11 cellular contexts compared by ENCODE assay signal in genomic region chr1:47532831-47533175, GRCh38.
DNase-seq lines count a peak whose midpoint lies in the region; ATAC-seq and TF ChIP-seq lines count a peak whose summit lies in the region.
"Had no signal": no experiment of that assay in that cellular context is flagged by ENCODE, and none has a peak within 500 bp of the region (broad histone marks: within the 10 kb centered on the region; RNA-seq: fewer than 3 reads in every experiment).

No MANE protein-coding gene starts in this region.

- no peak for TF ChIP-seq POLR2A in GM18505 (IDR thresholded peaks at IDR 0.05; ENCODE audit: borderline replicate concordance, extremely low read depth, insufficient read depth, insufficient read length)

- H3K36me3 ChIP-seq in mucosa of stomach (ENCODE audit: control insufficient read depth, insufficient read depth, low read length): no peaks in the 10 kb centered on the region
- H3K36me3 ChIP-seq in tibial artery: no peaks in the 10 kb centered on the region

- H3K27ac Mint-ChIP-seq in activated naive CD8-positive, alpha-beta T cell: no peak overlapping the region
- H3K27ac Mint-ChIP-seq in activated naive CD8-positive, alpha-beta T cell treated with anti-CD3 and anti-CD28 coated beads, Interleukin-2, amount 50 U/mL, for 24 hours: no peak overlapping the region

- TF ChIP-seq CTCF in dorsolateral prefrontal cortex (IDR thresholded peaks at IDR 0.05 in 54 of 56, conservative IDR thresholded peaks at IDR 0.05 in 2 of 56; ENCODE audit: low read depth in 1 of 56, partially characterized antibody in 56 of 56) (no peak), tibial artery (IDR thresholded peaks at IDR 0.05) (no peak)

- H3K4me1 Mint-ChIP-seq in activated naive CD8-positive, alpha-beta T cell (ENCODE audit: low read depth): peaks cover 11% of the 10 kb centered on the region
- H3K4me1 Mint-ChIP-seq in activated naive CD8-positive, alpha-beta T cell treated with anti-CD3 and anti-CD28 coated beads, Interleukin-2, amount 50 U/mL, for 24 hours: peaks cover 5% of the 10 kb centered on the region

- intact Hi-C loops in dorsolateral prefrontal cortex (cut with DNase I): loop anchor here (2.0 to 10.0 kb wide), 2 partner anchors 178 to 182 kb away; no protein-coding TSS in a partner anchor
- intact Hi-C loops in tibial artery (cut with DNase I; ENCODE audit: low total_unique reads): no loop called here

- H3K9me3 Mint-ChIP-seq in activated naive CD8-positive, alpha-beta T cell (ENCODE audit: low read depth): peaks cover 6% of the 10 kb centered on the region
- peaks cover 20% of the 10 kb centered on the region for H3K9me3 Mint-ChIP-seq in activated naive CD8-positive, alpha-beta T cell treated with anti-CD3 and anti-CD28 coated beads, Interleukin-2, amount 50 U/mL, for 24 hours

- ATAC-seq in activated naive CD8-positive, alpha-beta T cell treated with anti-CD3 and anti-CD28 coated beads, Interleukin-2, amount 50 U/mL, for 24 hours: no peak
- ATAC-seq in HG03097 (IDR thresholded peaks at IDR 0.05; ENCODE audit: low FRiP score, unreplicated experiment) (no peak), HG02840 (IDR thresholded peaks at IDR 0.05; ENCODE audit: low FRiP score, unreplicated experiment) (no peak), GM18505 (IDR thresholded peaks at IDR 0.05; ENCODE audit: unreplicated experiment) (no peak)
- ATAC-seq: A549, PC-3 had no signal

- peak overlapping the region in 28 of 59 donors; percentile 6 to 69 (median 48) for H3K27ac ChIP-seq in dorsolateral prefrontal cortex
- peak overlapping the region; percentile 74 to 83 for H3K27ac ChIP-seq in tibial artery
- H3K27ac ChIP-seq: A549 had no signal

- H3K4me3 ChIP-seq in dorsolateral prefrontal cortex (peak overlapping the region; percentile 30 to 74 (median 55)), mucosa of stomach (ENCODE audit: low read length) (no peak overlapping the region), tibial artery (peak overlapping the region; percentile 44 to 51)
- H3K4me3 ChIP-seq: A549 had no signal

- H3K4me1 ChIP-seq in mucosa of stomach (ENCODE audit: control insufficient read depth, insufficient read depth, low read length): peaks cover 12% of the 10 kb centered on the region
- H3K4me1 ChIP-seq in tibial artery: peaks cover 0 to 51% (median 26%) of the 10 kb centered on the region in 4 donors

- H3K4me3 Mint-ChIP-seq in activated naive CD8-positive, alpha-beta T cell: peak overlapping the region; percentile 81
- H3K4me3 Mint-ChIP-seq in activated naive CD8-positive, alpha-beta T cell treated with anti-CD3 and anti-CD28 coated beads, Interleukin-2, amount 50 U/mL, for 24 hours: no peak overlapping the region

- H3K9me3 ChIP-seq in mucosa of stomach (ENCODE audit: control insufficient read depth, low read length) (peaks cover 6% of the 10 kb centered on the region), tibial artery (peaks cover 0 to 10% (median 7%) of the 10 kb centered on the region in 3 donors)

- H3K27me3 ChIP-seq in dorsolateral prefrontal cortex (peaks cover 0 to 9% (median 0%) of the 10 kb centered on the region in 45 donors), mucosa of stomach (ENCODE audit: control insufficient read depth, insufficient read depth, low read length) (no peaks in the 10 kb centered on the region), tibial artery (no peaks in the 10 kb centered on the region)

- H3K36me3 Mint-ChIP-seq in activated naive CD8-positive, alpha-beta T cell: peaks cover 7% of the 10 kb centered on the region
- peaks cover 3% of the 10 kb centered on the region for H3K36me3 Mint-ChIP-seq in activated naive CD8-positive, alpha-beta T cell treated with anti-CD3 and anti-CD28 coated beads, Interleukin-2, amount 50 U/mL, for 24 hours (ENCODE audit: low read depth)

- no peak for DNase-seq in activated naive CD8-positive, alpha-beta T cell treated with anti-CD3 and anti-CD28 coated beads, Interleukin-2, amount 50 U/mL, for 24 hours
- DNase-seq in dorsolateral prefrontal cortex (no peak), tibial artery (no peak)
- DNase-seq: KG1, PC-3 had no signal

- peak overlapping the region; percentile 49 for H3K9ac ChIP-seq in mucosa of stomach (ENCODE audit: low read length)

- H3K27me3 Mint-ChIP-seq in activated naive CD8-positive, alpha-beta T cell: peaks cover 22% of the 10 kb centered on the region
- H3K27me3 Mint-ChIP-seq in activated naive CD8-positive, alpha-beta T cell treated with anti-CD3 and anti-CD28 coated beads, Interleukin-2, amount 50 U/mL, for 24 hours: peaks cover 71% of the 10 kb centered on the region
